20 cellular contexts compared by ENCODE assay signal in the genomic region with DNA sequence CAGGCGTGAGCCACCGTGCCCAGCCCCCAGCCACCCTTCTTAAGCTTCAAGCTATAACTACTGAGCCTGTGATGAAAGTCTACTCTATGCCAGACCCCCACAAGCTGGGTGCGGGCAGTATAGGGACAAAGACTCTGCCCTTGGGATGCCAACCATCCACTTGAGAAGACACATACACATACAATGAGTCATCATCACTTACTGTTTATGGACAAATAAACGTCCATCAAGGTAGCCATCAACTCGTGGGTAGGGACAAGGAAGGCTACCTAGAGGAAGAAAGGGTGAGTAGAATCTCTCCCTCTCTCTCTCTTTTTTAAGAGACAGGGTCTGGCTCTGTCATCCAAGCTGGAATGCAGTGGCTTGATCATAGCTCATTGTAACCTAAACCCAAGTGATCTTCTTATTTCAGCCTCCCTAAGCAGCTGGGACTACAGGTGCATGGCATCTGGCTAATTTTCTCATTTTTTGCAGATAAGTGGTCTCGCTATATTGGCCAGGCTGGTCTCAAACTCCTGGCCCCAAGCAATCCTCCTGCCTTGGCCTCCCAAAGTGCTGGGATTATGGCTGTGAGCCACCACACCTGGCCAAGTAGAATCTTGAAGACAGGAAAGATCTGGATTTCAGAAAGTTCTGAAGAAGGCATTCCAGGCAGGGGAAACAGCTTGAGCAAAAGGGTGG. TPM values are rescaled to one million over a fixed set of nuclear protein-coding genes. Genes with fewer than 3 reads are reported as not detected.
DNase-seq lines count a peak whose midpoint lies in the region; ATAC-seq and TF ChIP-seq lines count a peak whose summit lies in the region.
"Had no signal": no experiment of that assay in that cellular context is flagged by ENCODE, and none has a peak within 500 bp of the region (broad histone marks: within the 10 kb centered on the region; RNA-seq: fewer than 3 reads in every experiment).

No MANE protein-coding gene starts in this region.

- H3K36me3 ChIP-seq in CD8-positive, alpha-beta memory T cell (ENCODE audit: insufficient read depth, low read length) = no peaks in the 10 kb centered on the region
- no peaks in the 10 kb centered on the region for H3K36me3 ChIP-seq in PC-3 (ENCODE audit: low read depth, low read length)
- no peaks in the 10 kb centered on the region for H3K36me3 ChIP-seq in naive thymus-derived CD4-positive, alpha-beta T cell (ENCODE audit: control insufficient read depth in 2 of 3, insufficient read depth in 3 of 3, low read length in 3 of 3)
- H3K36me3 ChIP-seq in OCI-LY7 (ENCODE audit: insufficient read depth, low read length) = no peaks in the 10 kb centered on the region
- H3K36me3 ChIP-seq: esophagus muscularis mucosa, gastrocnemius medialis, pancreas, Peyer's patch had no signal

- H3K27me3 ChIP-seq in CD8-positive, alpha-beta memory T cell (ENCODE audit: insufficient read depth, low read length, poor library complexity, severe bottlenecking) = no peaks in the 10 kb centered on the region
- H3K27me3 ChIP-seq in PC-3 (ENCODE audit: low read length) = no peaks in the 10 kb centered on the region
- H3K27me3 ChIP-seq in naive thymus-derived CD4-positive, alpha-beta T cell (ENCODE audit: control insufficient read depth in 2 of 2, insufficient read depth in 2 of 2, low read length in 2 of 2) = no peaks in the 10 kb centered on the region
- H3K27me3 ChIP-seq: esophagus muscularis mucosa, gastrocnemius medialis, pancreas, Peyer's patch had no signal

- peaks cover 0 to 4% (median 0%) of the 10 kb centered on the region in 3 donors for H3K36me3 Mint-ChIP-seq in CD8-positive, alpha-beta memory T cell
- H3K36me3 Mint-ChIP-seq in naive thymus-derived CD4-positive, alpha-beta T cell = peaks cover 0 to 1% (median 0%) of the 10 kb centered on the region in 5 donors

- H3K4me3 ChIP-seq in CD8-positive, alpha-beta memory T cell (ENCODE audit: low read length) = no peak overlapping the region
- H3K4me3 ChIP-seq in PC-3 (ENCODE audit: low read length) = no peak overlapping the region
- no peak overlapping the region for H3K4me3 ChIP-seq in naive thymus-derived CD4-positive, alpha-beta T cell (ENCODE audit: low read length)
- H3K4me3 ChIP-seq in OCI-LY7 (ENCODE audit: low read depth, low read length, poor library complexity, severe bottlenecking) = no peak overlapping the region
- H3K4me3 ChIP-seq: esophagus muscularis mucosa, gastrocnemius medialis, lung, pancreas, Peyer's patch had no signal

- BruUV-seq in PC-3 (replicated peaks; lab: Mats Ljungman, UMichigan) (no TSS peak), OCI-LY7 (replicated peaks; lab: Mats Ljungman, UMichigan) (no TSS peak)

- H3K27ac ChIP-seq in CD8-positive, alpha-beta memory T cell (ENCODE audit: low read depth, low read length) = no peak overlapping the region
- no peak overlapping the region for H3K27ac ChIP-seq in PC-3 (ENCODE audit: low read length)
- no peak overlapping the region for H3K27ac ChIP-seq in naive thymus-derived CD4-positive, alpha-beta T cell (ENCODE audit: low read depth, low read length)
- H3K27ac ChIP-seq in OCI-LY7 (ENCODE audit: low read depth, low read length, poor library complexity, severe bottlenecking) = no peak overlapping the region
- H3K27ac ChIP-seq: esophagus muscularis mucosa, gastrocnemius medialis, pancreas, Peyer's patch had no signal

- no peaks in the 10 kb centered on the region for H4K20me1 ChIP-seq in PC-3 (ENCODE audit: low read length)
- no peaks in the 10 kb centered on the region for H4K20me1 ChIP-seq in OCI-LY7 (ENCODE audit: insufficient read depth, low read length)

- H3K27ac Mint-ChIP-seq in CD8-positive, alpha-beta memory T cell = peak overlapping the region in 3 of 8 donors; percentile 45 to 97 (median 57)
- peak overlapping the region in 5 of 9 donors; percentile 17 to 69 (median 55) for H3K27ac Mint-ChIP-seq in naive thymus-derived CD4-positive, alpha-beta T cell
- H3K27ac Mint-ChIP-seq: activated B cell treated with CpG ODN at 0.5 μM for 24 hours; activated CD4-positive, alpha-beta memory T cell treated with anti-CD3 and anti-CD28 coated beads, Interleukin-2, amount 10 ng/mL, durations not matched to agents 7 days and 5 days had no signal

- peak; percentile 7; the same call in 1 of the 2 replicates for ATAC-seq in PC-3
- no peak for ATAC-seq in naive thymus-derived CD4-positive, alpha-beta T cell
- ATAC-seq: gastrocnemius medialis, pancreas had no signal

- peak overlapping the region in 5 of 7 donors; percentile 0 to 93 (median 59) for H3K4me3 Mint-ChIP-seq in CD8-positive, alpha-beta memory T cell
- peak overlapping the region in 3 of 10 donors; percentile 29 to 65 (median 42) for H3K4me3 Mint-ChIP-seq in naive thymus-derived CD4-positive, alpha-beta T cell
- H3K4me3 Mint-ChIP-seq: activated B cell treated with CpG ODN at 0.5 μM for 24 hours; activated CD4-positive, alpha-beta memory T cell treated with anti-CD3 and anti-CD28 coated beads, Interleukin-2, amount 10 ng/mL, durations not matched to agents 7 days and 5 days had no signal

- POLR2A ChIA-PET in CD8-positive, alpha-beta memory T cell (lab: Charles Lee) = interaction anchor here (0.5 kb wide), 1 partner anchor 369 kb away, joined by 3 read pairs; no protein-coding TSS in a partner anchor
- POLR2A ChIA-PET in PC-3 (lab: Charles Lee; ENCODE audit: unreplicated experiment) = interaction anchor here (0.5 kb wide), 1 partner anchor 81 kb away, joined by 9 read pairs; no protein-coding TSS in a partner anchor
- POLR2A ChIA-PET in naive thymus-derived CD4-positive, alpha-beta T cell (lab: Charles Lee) = no interaction called here
- POLR2A ChIA-PET in OCI-LY7 (lab: Charles Lee) = interaction anchor here (0.7 to 0.9 kb wide), 2 partner anchors 19 to 62 kb away, joined by 3 read pairs; no protein-coding TSS in a partner anchor

- H3K27me3 Mint-ChIP-seq in CD8-positive, alpha-beta memory T cell = peaks cover 3 to 4% of the 10 kb centered on the region in 2 donors
- peaks cover 0 to 28% (median 6%) of the 10 kb centered on the region in 5 donors for H3K27me3 Mint-ChIP-seq in naive thymus-derived CD4-positive, alpha-beta T cell

- intact Hi-C loops in PC-3 (cut with micrococcal nuclease) (no loop called here), OCI-LY7 (cut with micrococcal nuclease; ENCODE audit: unreplicated experiment) (no loop called here)
- intact Hi-C loops in naive thymus-derived CD4-positive, alpha-beta T cell (cut with micrococcal nuclease) = loop anchor here (10.0 kb wide), 2 partner anchors 123 to 707 kb away; partner anchors contain the start of genes NCOA6 (in 2 of the 2) and RALY (in 1 of the 2)

- no peaks in the 10 kb centered on the region for H3F3A ChIP-seq in PC-3 (ENCODE audit: low read length, unreplicated experiment)

- H3K9me3 ChIP-seq in CD8-positive, alpha-beta memory T cell (ENCODE audit: low read length) = no peaks in the 10 kb centered on the region
- H3K9me3 ChIP-seq in PC-3 (ENCODE audit: low read length) = no peaks in the 10 kb centered on the region
- H3K9me3 ChIP-seq in naive thymus-derived CD4-positive, alpha-beta T cell (ENCODE audit: control insufficient read depth in 2 of 3, low read length in 3 of 3) = no peaks in the 10 kb centered on the region
- H3K9me3 ChIP-seq in OCI-LY7 (ENCODE audit: low read length) = no peaks in the 10 kb centered on the region
- H3K9me3 ChIP-seq: esophagus muscularis mucosa, gastrocnemius medialis, pancreas, Peyer's patch had no signal

- no peaks in the 10 kb centered on the region for H3K9me3 Mint-ChIP-seq in CD8-positive, alpha-beta memory T cell
- peaks cover 0 to 5% (median 0%) of the 10 kb centered on the region in 11 donors for H3K9me3 Mint-ChIP-seq in naive thymus-derived CD4-positive, alpha-beta T cell
- H3K9me3 Mint-ChIP-seq: activated B cell treated with CpG ODN at 0.5 μM for 24 hours; activated CD4-positive, alpha-beta memory T cell treated with anti-CD3 and anti-CD28 coated beads, Interleukin-2, amount 10 ng/mL, durations not matched to agents 7 days and 5 days had no signal

- CTCF ChIA-PET in CD8-positive, alpha-beta memory T cell (lab: Charles Lee) = interaction anchor here (1.1 to 1.8 kb wide), 2 partner anchors 23 to 389 kb away, joined by 3 to 7 read pairs; no protein-coding TSS in a partner anchor
- CTCF ChIA-PET in PC-3 (lab: Charles Lee) = no interaction called here
- CTCF ChIA-PET in naive thymus-derived CD4-positive, alpha-beta T cell (lab: Charles Lee) = no interaction called here
- CTCF ChIA-PET in OCI-LY7 (lab: Charles Lee; ENCODE audit: unreplicated experiment) = no interaction called here

- H3K79me2 ChIP-seq in PC-3 (ENCODE audit: low read length) = no peaks in the 10 kb centered on the region
- H3K79me2 ChIP-seq in OCI-LY7 (ENCODE audit: insufficient read depth, low read depth, low read length) = no peaks in the 10 kb centered on the region

- peaks cover 16 to 26% (median 16%) of the 10 kb centered on the region in 3 donors for H3K4me1 Mint-ChIP-seq in CD8-positive, alpha-beta memory T cell
- H3K4me1 Mint-ChIP-seq in naive thymus-derived CD4-positive, alpha-beta T cell = peaks cover 9 to 27% (median 19%) of the 10 kb centered on the region in 7 donors

- DNase-seq in A172 (ENCODE audit: low spot score) = peak; percentile 50
- no peak for DNase-seq in CD8-positive, alpha-beta memory T cell
- peak; percentile 54 for DNase-seq in PC-3
- no peak for DNase-seq in naive thymus-derived CD4-positive, alpha-beta T cell
- DNase-seq in DMS153 (lab: John Stamatoyannopoulos, UW) = no peak
- DNase-seq in C1 segment of cervical spinal cord (lab: John Stamatoyannopoulos, UW) = no peak
- DNase-seq in OCI-LY7 (ENCODE audit: low spot score) = no peak
- no peak for DNase-seq in NCI-H510A (lab: John Stamatoyannopoulos, UW)
- DNase-seq: activated B cell treated with CpG ODN at 0.5 μM for 24 hours; activated CD4-positive, alpha-beta memory T cell treated with anti-CD3 and anti-CD28 coated beads, Interleukin-2, amount 10 ng/mL, durations not matched to agents 7 days and 5 days; activated naive CD4-positive, alpha-beta T cell treated with Interleukin-2 at 50 U/mL for 16 hours; anterior cingulate cortex; COR-L47; gastrocnemius medialis; kidney; NCI-H774; pancreas; Peyer's patch had no signal

- H3K9ac ChIP-seq in PC-3 (ENCODE audit: low read length) = no peak overlapping the region

- H3K4me2 ChIP-seq in PC-3 (ENCODE audit: low read length) = no peak overlapping the region
- no peak overlapping the region for H3K4me2 ChIP-seq in OCI-LY7 (ENCODE audit: low read length)

- peaks cover 16% of the 10 kb centered on the region for H3K4me1 ChIP-seq in CD8-positive, alpha-beta memory T cell (ENCODE audit: insufficient read depth, low read length)
- H3K4me1 ChIP-seq in PC-3 (ENCODE audit: insufficient read depth, low read length) (peaks cover 20% of the 10 kb centered on the region), OCI-LY7 (ENCODE audit: insufficient read depth, low read length, poor library complexity, severe bottlenecking) (peaks cover 16% of the 10 kb centered on the region)
- peaks cover 6 to 7% of the 10 kb centered on the region in 2 donors for H3K4me1 ChIP-seq in naive thymus-derived CD4-positive, alpha-beta T cell (ENCODE audit: control insufficient read depth in 2 of 2, insufficient read depth in 2 of 2, low read length in 2 of 2)

- H3K9me2 ChIP-seq in PC-3 (replicated peaks; ENCODE audit: low read length) = no peaks in the 10 kb centered on the region
- H3K9me2 ChIP-seq in OCI-LY7 (ENCODE audit: insufficient read depth, low read length) = no peaks in the 10 kb centered on the region

- TF ChIP-seq CTCF in PC-3 (conservative IDR thresholded peaks at IDR 0.05; ENCODE audit: low read depth, low read length) (no peak), OCI-LY7 (conservative IDR thresholded peaks at IDR 0.05; ENCODE audit: low read length) (no peak)

- no peak overlapping the region for H2AFZ ChIP-seq in PC-3 (ENCODE audit: low read length)
- H2AFZ ChIP-seq in OCI-LY7 (ENCODE audit: low read length) = no peak overlapping the region

RNA-seq across cellular contexts. Expression of gene TP53INP2, which starts 2.6 kb away (rescaled TPM):
- 2.4 and 5.0 TPM in 2 replicates for total RNA-seq in A172 (2014; rRNA removed; shearing (Covaris generic))
- total RNA-seq in CD8-positive, alpha-beta memory T cell = 1 to 10 TPM; 3.5 to 3.6 TPM
- 1.1 TPM for polyA plus RNA-seq in CD8-positive, alpha-beta memory T cell
- total RNA-seq in PC-3 (2014; rRNA removed) (2.1 and 3.3 TPM in 2 replicates), OCI-LY7 (2022) (6.4 and 7.9 TPM in 2 replicates)
- 10 to 100 TPM in 2 of 5 experiments, 1 to 10 TPM in 3; 1.2 to 41.4 (median 1.5) TPM for total RNA-seq in naive thymus-derived CD4-positive, alpha-beta T cell
- under 1 TPM; 0.04 to 0.44 TPM for polyA plus RNA-seq in naive thymus-derived CD4-positive, alpha-beta T cell
- 0.73 and 0.82 TPM in 2 replicates for total RNA-seq in OCI-LY7 (2014; rRNA removed; shearing (Covaris generic))

RNA-seq across cellular contexts. Expression of gene PIGU, which starts 24.7 kb away (rescaled TPM):
- total RNA-seq in A172 (2014; rRNA removed; shearing (Covaris generic)) = 23.7 and 28.7 TPM in 2 replicates
- total RNA-seq in CD8-positive, alpha-beta memory T cell = 10 to 100 TPM; 24.9 to 26.3 TPM
- polyA plus RNA-seq in CD8-positive, alpha-beta memory T cell = 33.0 TPM
- total RNA-seq in PC-3 (2014; rRNA removed) (24.5 and 27.9 TPM in 2 replicates), OCI-LY7 (2022) (27.7 and 27.9 TPM in 2 replicates)
- 10 to 100 TPM in 4 of 5 experiments, 1 to 10 TPM in 1; 8.6 to 21.3 (median 16.1) TPM for total RNA-seq in naive thymus-derived CD4-positive, alpha-beta T cell
- polyA plus RNA-seq in naive thymus-derived CD4-positive, alpha-beta T cell = 10 to 100 TPM; 27.9 to 34.5 TPM
- 14.5 and 16.6 TPM in 2 replicates for total RNA-seq in OCI-LY7 (2014; rRNA removed; shearing (Covaris generic))

Comparison
In these comparisons a context has a peak if more than half of its experiments do, and no peak if none do; other contexts are left out.
1. DNase-seq: peak in A172 (single experiment) and PC-3 (single experiment); none in CD8-positive, alpha-beta memory T cell (0 of 5), naive thymus-derived CD4-positive, alpha-beta T cell (0 of 9), DMS153 (single experiment), C1 segment of cervical spinal cord (0 of 14), OCI-LY7 (single experiment) and NCI-H510A (single experiment).
2. intact Hi-C loops: an anchor here in naive thymus-derived CD4-positive, alpha-beta T cell (10.0 kb wide); none called in PC-3 and OCI-LY7.